In genomic region chr6:34526992-34527728, GRCh38 we compare ENCODE assay signal across 8 cellular contexts. TPM values are rescaled to one million over a fixed set of nuclear protein-coding genes. Genes with fewer than 3 reads are reported as not detected.
A peak's percentile ranks its signal among the peaks of the same experiment; 100 is the strongest.
DNase-seq lines count a peak whose midpoint lies in the region; ATAC-seq, FAIRE-seq and TF ChIP-seq lines count a peak whose summit lies in the region.

No MANE protein-coding gene starts in this region.

- TF ChIP-seq RAD21 in HepG2 (CRISPR knock-in tag; IDR thresholded peaks at IDR 0.05) = peak; percentile 94

- no peak overlapping the region for H3K4me3 Mint-ChIP-seq in activated CD4-positive, alpha-beta T cell treated with anti-CD3 and anti-CD28 coated beads, Interleukin-2, amount 10 ng/mL, durations not matched to agents 7 days and 5 days

- no peaks in the 10 kb centered on the region for H3K9me3 ChIP-seq in HepG2 (ENCODE audit: low read length)

- H3K27me3 ChIP-seq in BJ (ENCODE audit: control insufficient read depth, insufficient read depth, low read length) = 0 out of 2 replicates have a peak, but pooled peaks cover 3% of the 10 kb centered on the region
- H3K27me3 ChIP-seq in HepG2 (ENCODE audit: control insufficient read depth in 1 of 2, insufficient read depth in 2 of 2, low read length in 2 of 2) = peaks cover 10 to 54% of the 10 kb centered on the region in 2 experiments; a peak in 4 of 5 replicates

- TF ChIP-seq CTCF in BJ (IDR thresholded peaks at IDR 0.05; ENCODE audit: insufficient read depth, low read depth, low read length) = peak; percentile 79
- peak; percentile 98 for TF ChIP-seq CTCF in HepG2 (CRISPR knock-in tag; IDR thresholded peaks at IDR 0.05)

- no peak overlapping the region for H2AFZ ChIP-seq in HepG2 (ENCODE audit: low read length)

- H3K4me2 ChIP-seq in HepG2 (ENCODE audit: low read depth, low read length) = peak overlapping the region; percentile 96

- peaks cover 2% of the 10 kb centered on the region for H3K27me3 Mint-ChIP-seq in activated CD4-positive, alpha-beta T cell treated with anti-CD3 and anti-CD28 coated beads, Interleukin-2, amount 10 ng/mL, durations not matched to agents 7 days and 5 days

- TF ChIP-seq POLR2A in HepG2 (IDR thresholded peaks at IDR 0.05; ENCODE audit: insufficient read depth in 1 of 2, low read depth in 2 of 2, low read length in 2 of 2) = no peak

- no peaks in the 10 kb centered on the region for H4K20me1 ChIP-seq in HepG2 (ENCODE audit: insufficient read depth, low read length)

- H3K4me3 ChIP-seq in BJ (ENCODE audit: low read depth, low read length) (no peak overlapping the region), HepG2 (replicated peaks in 1 of 3; ENCODE audit: insufficient read depth in 1 of 3, low read depth in 2 of 3, low read length in 3 of 3) (peak overlapping the region; percentile 37 to 70 (median 42))

- peak overlapping the region; percentile 27 for H3K27ac Mint-ChIP-seq in activated CD4-positive, alpha-beta T cell treated with anti-CD3 and anti-CD28 coated beads, Interleukin-2, amount 10 ng/mL, durations not matched to agents 7 days and 5 days

- no peaks in the 10 kb centered on the region for H3K9me3 Mint-ChIP-seq in activated CD4-positive, alpha-beta T cell treated with anti-CD3 and anti-CD28 coated beads, Interleukin-2, amount 10 ng/mL, durations not matched to agents 7 days and 5 days

- H3K9ac ChIP-seq in HepG2 (ENCODE audit: insufficient read depth, low read depth, low read length) = no peak overlapping the region; the same call in 1 of the 2 replicates

- BruUV-seq in HepG2 (replicated peaks; lab: Mats Ljungman, UMichigan) = no TSS peak

- intact Hi-C loops in HepG2 (cut with micrococcal nuclease; ENCODE audit: unreplicated experiment) = loop anchor here (1.0 kb wide), 2 partner anchors 33 to 82 kb away; no protein-coding TSS in a partner anchor

- FAIRE-seq in HepG2 (lab: Jason Lieb, UNC) = peak; percentile 92

- POLR2A ChIA-PET in BJ (lab: Charles Lee) (no interaction called here), HepG2 (lab: Yijun Ruan, JAX) (no interaction called here)
- POLR2A ChIA-PET in activated CD4-positive, alpha-beta T cell treated with anti-CD3 and anti-CD28 coated beads, Interleukin-2, amount 10 ng/mL, durations not matched to agents 7 days and 5 days (lab: Charles Lee) = interaction anchor here (0.6 to 0.7 kb wide), 2 partner anchors 15 to 187 kb away, joined by 3 to 5 read pairs; no protein-coding TSS in a partner anchor

- peak; percentile 82 for ATAC-seq in GM19397 (IDR thresholded peaks at IDR 0.05; ENCODE audit: unreplicated experiment)
- peak; percentile 58 for ATAC-seq in HG03565 (IDR thresholded peaks at IDR 0.05; ENCODE audit: unreplicated experiment)
- peak; percentile 90 for ATAC-seq in HepG2

- TF ChIP-seq EP300 in HepG2 (IDR thresholded peaks at IDR 0.05; ENCODE audit: low read depth in 2 of 2, low read length in 2 of 2) (no peak), HepG2 (CRISPR knock-in tag; IDR thresholded peaks at IDR 0.05; ENCODE audit: borderline replicate concordance) (no peak)

- 12% methylated on average over 17 of the region's 53 CpGs for WGBS in HepG2 (ENCODE audit: low lambda C conversion rate)

- H3K36me3 Mint-ChIP-seq in activated CD4-positive, alpha-beta T cell treated with anti-CD3 and anti-CD28 coated beads, Interleukin-2, amount 10 ng/mL, durations not matched to agents 7 days and 5 days (ENCODE audit: low read depth) = no peaks in the 10 kb centered on the region

- H3K27ac ChIP-seq in HepG2 (ENCODE audit: extremely low read length, insufficient read depth, low read length) = no peak overlapping the region

- H3K4me1 Mint-ChIP-seq in activated CD4-positive, alpha-beta T cell treated with anti-CD3 and anti-CD28 coated beads, Interleukin-2, amount 10 ng/mL, durations not matched to agents 7 days and 5 days = peaks cover 8% of the 10 kb centered on the region

- peaks cover 36% of the 10 kb centered on the region for H3K4me1 ChIP-seq in HepG2 (ENCODE audit: insufficient read depth, low read length)

- in situ Hi-C loops in HepG2 (cut with HindIII; ENCODE audit: extremely low pct_ligation_motif_present, low pct_unique_long_range_greater_than_20kb) = loop anchor here (5.0 kb wide), 1 partner anchor 75 kb away; no protein-coding TSS in a partner anchor

- CTCF ChIA-PET in BJ (lab: Yijun Ruan, JAX) (interaction anchor here (0.6 to 3.3 kb wide), 12 partner anchors 10 to 91 kb away, joined by 3 to 12 read pairs (median 4); no protein-coding TSS in a partner anchor), HepG2 (lab: Yijun Ruan, JAX; ENCODE audit: low intra/inter-chr PET ratio, low total read pairs) (interaction anchor here (2.9 kb wide), 1 partner anchor 82 kb away, joined by 43 read pairs; no protein-coding TSS in a partner anchor)
- CTCF ChIA-PET in activated CD4-positive, alpha-beta T cell treated with anti-CD3 and anti-CD28 coated beads, Interleukin-2, amount 10 ng/mL, durations not matched to agents 7 days and 5 days (lab: Charles Lee) = interaction anchor here (0.6 to 1.7 kb wide), 6 partner anchors 8 to 421 kb away, joined by 3 to 7 read pairs (median 4); partner anchors contain the start of gene BLTP3A

- DNase-seq in BJ (ENCODE audit: low read depth) = peak; percentile 17
- peak; percentile 98 for DNase-seq in NCI-H69 (lab: John Stamatoyannopoulos, UW)
- peak; percentile 96 for DNase-seq in activated CD4-positive, alpha-beta T cell treated with anti-CD3 and anti-CD28 coated beads, Interleukin-2, amount 10 ng/mL, durations not matched to agents 7 days and 5 days
- peak; percentile 67 for DNase-seq in dedifferentiated amniotic fluid mesenchymal stem cell (ENCODE audit: extremely low spot score)
- DNase-seq in HepG2 (ENCODE audit: low spot score) = peak; percentile 86
- DNase-seq in stimulated activated CD4-positive, alpha-beta T cell treated with anti-CD3 and anti-CD28 coated beads, Interleukin-2, amount 100 ng/mL, for 4 hours (ENCODE audit: low read depth) = peak; percentile 94

- no peaks in the 10 kb centered on the region for H3K79me2 ChIP-seq in HepG2 (ENCODE audit: insufficient read depth, low read length)

- H3K36me3 ChIP-seq in BJ (ENCODE audit: control insufficient read depth, insufficient read depth, low read length) = no peaks in the 10 kb centered on the region
- H3K36me3 ChIP-seq in HepG2 (replicated peaks in 1 of 2; ENCODE audit: control insufficient read depth in 1 of 2, insufficient read depth in 2 of 2, low read length in 2 of 2) = no peaks in the 10 kb centered on the region

TF ChIP-seq in HepG2, 621 proteins besides CTCF, POLR2A, EP300 and RAD21 (continues in another document):
- TF ChIP-seq E2F2 (CRISPR knock-in tag; IDR thresholded peaks at IDR 0.05; ENCODE audit: borderline replicate concordance) = no peak
- no peak for TF ChIP-seq ZNF589 (CRISPR knock-in tag; conservative IDR thresholded peaks at IDR 0.05)
- no peak for TF ChIP-seq ELF4 (CRISPR knock-in tag; IDR thresholded peaks at IDR 0.05; ENCODE audit: borderline replicate concordance)
- 0 out of 2 replicates have a peak, but pooled peaks have one; percentile 24 for TF ChIP-seq ZNF552 (CRISPR knock-in tag; IDR thresholded peaks at IDR 0.05; ENCODE audit: borderline replicate concordance)
- no peak for TF ChIP-seq TCF7L2 (IDR thresholded peaks at IDR 0.05; ENCODE audit: low read depth, low read length)
- TF ChIP-seq SKI (IDR thresholded peaks at IDR 0.05; ENCODE audit: partially characterized antibody) = no peak
- TF ChIP-seq ZNF644 (CRISPR knock-in tag; IDR thresholded peaks at IDR 0.05; ENCODE audit: low read depth) = no peak
- no peak for TF ChIP-seq ATF7 (IDR thresholded peaks at IDR 0.05)
- no peak for TF ChIP-seq ATF7 (CRISPR knock-in tag; IDR thresholded peaks at IDR 0.05)
- no peak for TF ChIP-seq NFE2L1 (CRISPR knock-in tag; IDR thresholded peaks at IDR 0.05; ENCODE audit: borderline replicate concordance)
- TF ChIP-seq PAF1 (CRISPR knock-in tag; IDR thresholded peaks at IDR 0.05) = no peak
- no peak for TF ChIP-seq NCOA5 (CRISPR knock-in tag; IDR thresholded peaks at IDR 0.05)
- TF ChIP-seq IRF2 (CRISPR knock-in tag; IDR thresholded peaks at IDR 0.05) = peak; percentile 33; the same call in 1 of the 2 replicates

RNA-seq across cellular contexts. Expression of gene SPDEF, which starts 29.0 kb away (rescaled TPM):
- polyA plus RNA-seq in BJ (2011; rRNA removed) (not detected in 2 replicates), HepG2 (2011; rRNA removed) (0.03 TPM in 1 of 2 replicates, not detected in the other)
- polyA minus RNA-seq in BJ (2011; rRNA and poly(A)+ RNA removed) = not detected in 2 replicates
- total RNA-seq in activated CD4-positive, alpha-beta T cell treated with anti-CD3 and anti-CD28 coated beads, Interleukin-2, amount 10 ng/mL, durations not matched to agents 7 days and 5 days = not detected
- not detected in 2 replicates for total RNA-seq in HepG2 (2016; rRNA removed; fragmentation: Illumina TruSeq; extraction: Trizol)
- not detected in 2 replicates for total RNA-seq in HepG2 (2016; cell fraction: cytosol; rRNA removed; fragmentation: Illumina TruSeq; extraction: Trizol; ENCODE audit: low read depth)
- not detected in 2 replicates for total RNA-seq in HepG2 (2016; cell fraction: insoluble cytoplasmic fraction; rRNA removed; fragmentation: Illumina TruSeq; extraction: Trizol)
- total RNA-seq in HepG2 (2016; cell fraction: membrane; rRNA removed; fragmentation: Illumina TruSeq; extraction: Trizol) = not detected in 2 replicates
- not detected in 2 replicates for total RNA-seq in HepG2 (2016; cell fraction: nucleus; rRNA removed; fragmentation: Illumina TruSeq; extraction: Trizol)
- polyA plus RNA-seq in HepG2 (2011; cell fraction: cytosol; rRNA removed) = not detected in 2 replicates
- polyA plus RNA-seq in HepG2 (2011; cell fraction: nucleus; rRNA removed) = 0.07 and 0.08 TPM in 2 replicates
- not detected in 2 replicates for polyA plus RNA-seq in HepG2 (2012)
- not detected in 2 replicates for polyA plus RNA-seq in HepG2 (2016; cell fraction: cytosol; fragmentation: Illumina TruSeq; extraction: Trizol; ENCODE audit: low read depth)
- polyA plus RNA-seq in HepG2 (2016; cell fraction: insoluble cytoplasmic fraction; fragmentation: Illumina TruSeq; extraction: Trizol; ENCODE audit: low read depth) = not detected in 2 replicates
- not detected in 2 replicates for polyA plus RNA-seq in HepG2 (2016; cell fraction: membrane; fragmentation: Illumina TruSeq; extraction: Trizol; ENCODE audit: low read depth)
- not detected in 2 replicates for polyA plus RNA-seq in HepG2 (2016; cell fraction: nucleus; fragmentation: Illumina TruSeq; extraction: Trizol; ENCODE audit: insufficient read depth, low read depth)
- polyA minus RNA-seq in HepG2 (2011; rRNA and poly(A)+ RNA removed; ENCODE audit: low replicate concordance) = not detected in 2 replicates
- polyA minus RNA-seq in HepG2 (2011; cell fraction: cytosol; rRNA and poly(A)+ RNA removed) = not detected in 2 replicates
- polyA minus RNA-seq in HepG2 (2011; cell fraction: nucleus; rRNA and poly(A)+ RNA removed) = not detected in 2 replicates

Comparison
In these comparisons a context has a peak if more than half of its experiments do, and no peak if none do; other contexts are left out.
1. DNase-seq: peak in every context shown above with its lines; median percentile 98 in NCI-H69; 96 in activated CD4-positive, alpha-beta T cell treated with anti-CD3 and anti-CD28 coated beads, Interleukin-2, amount 10 ng/mL, durations not matched to agents 7 days and 5 days; 94 in stimulated activated CD4-positive, alpha-beta T cell treated with anti-CD3 and anti-CD28 coated beads, Interleukin-2, amount 100 ng/mL, for 4 hours; 86 in HepG2; 67 in dedifferentiated amniotic fluid mesenchymal stem cell; 17 in BJ.